In the genomic region with DNA sequence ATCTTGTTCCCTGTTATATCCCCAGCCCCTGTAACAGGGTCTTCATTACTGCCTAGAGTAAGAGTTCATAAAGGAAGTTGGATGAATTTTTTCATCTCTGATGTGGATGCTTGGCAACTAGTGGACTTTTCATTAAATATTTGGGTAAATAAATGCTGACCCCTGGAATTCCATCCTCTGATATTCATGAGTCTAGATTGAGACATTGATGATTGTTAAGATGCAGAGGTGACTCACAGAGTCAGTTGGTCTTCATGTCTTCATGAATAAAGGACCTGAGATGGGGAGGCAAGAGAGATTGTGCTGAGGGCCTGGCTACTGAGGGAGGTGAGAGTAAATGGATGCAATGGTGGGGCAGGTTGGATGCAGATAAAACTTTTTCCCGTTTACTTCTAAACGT, we compare ENCODE assay signal across 11 cellular contexts.
"Had no signal": no experiment of that assay in that cellular context is flagged by ENCODE, and none has a peak within 500 bp of the region (broad histone marks: within the 10 kb centered on the region; RNA-seq: fewer than 3 reads in every experiment).

No MANE protein-coding gene starts in this region.

- H3K27ac ChIP-seq: gastrocnemius medialis, psoas muscle, stomach had no signal

- H3K9me3 ChIP-seq: gastrocnemius medialis, psoas muscle, stomach had no signal

- H3K4me1 ChIP-seq: gastrocnemius medialis, psoas muscle, stomach had no signal

- DNase-seq: activated CD4-positive, alpha-beta T cell treated with anti-CD3 and anti-CD28 coated beads for 36 hours; activated CD4-positive, alpha-beta T cell treated with anti-CD3 and anti-CD28 coated beads, Interleukin-2, amount 50 U/mL, for 48 hours; amniotic stem cell; gastrocnemius medialis; head of caudate nucleus; kidney; psoas muscle; small intestine; stimulated activated CD4-positive, alpha-beta T cell treated with anti-CD3 and anti-CD28 coated beads, Interleukin-15, amount 100 ng/mL, for 24 hours; stimulated activated CD4-positive, alpha-beta T cell treated with anti-CD3 and anti-CD28 coated beads, Interleukin-2, amount 100 ng/mL, for 48 hours; stomach had no signal

- H3K4me3 ChIP-seq: gastrocnemius medialis, psoas muscle, stomach had no signal

- H3K36me3 ChIP-seq: gastrocnemius medialis, stomach had no signal

- H3K27me3 ChIP-seq: gastrocnemius medialis, stomach had no signal
